ENCODE assay signal across 20 cellular contexts in genomic region chr15:94100814-94101213, GRCh38.
A peak's percentile ranks its signal among the peaks of the same experiment; 100 is the strongest.
DNase-seq lines count a peak whose midpoint lies in the region; ATAC-seq and TF ChIP-seq lines count a peak whose summit lies in the region.
"Had no signal": no experiment of that assay in that cellular context is flagged by ENCODE, and none has a peak within 500 bp of the region (broad histone marks: within the 10 kb centered on the region; RNA-seq: fewer than 3 reads in every experiment).

No MANE protein-coding gene starts in this region.

- CTCF ChIA-PET in CD4-positive, alpha-beta T cell (lab: Charles Lee): no interaction called here

- peak overlapping the region in 3 of 4 donors; percentile 72 to 80 (median 77) for H3K27ac ChIP-seq in gastroesophageal sphincter
- peak overlapping the region; percentile 61 to 87 (median 72) for H3K27ac ChIP-seq in sigmoid colon
- H3K27ac ChIP-seq in CD4-positive, alpha-beta T cell (ENCODE audit: low read depth, low read length): no peak overlapping the region
- H3K27ac ChIP-seq: 22Rv1, BLaER1 had no signal

- DNase-seq in DMS53 (lab: John Stamatoyannopoulos, UW): peak; percentile 10
- DNase-seq in DMS53 treated with DMSO at 0.1 percent for 48 hours (lab: John Stamatoyannopoulos, UW; ENCODE audit: unreplicated experiment): no peak
- no peak for DNase-seq in sigmoid colon
- DNase-seq in HFFc6: no peak
- DNase-seq in activated CD8-positive, alpha-beta memory T cell treated with anti-CD3 and anti-CD28 coated beads, Interleukin-2, amount 50 U/mL, for 4 hours: no peak
- DNase-seq in CD4-positive, alpha-beta T cell: no peak
- DNase-seq: CD4-positive, CD25-positive, alpha-beta regulatory T cell; GOT3; IMR-90; KG1; MG63; NCI-H2081; NCI-H2227 treated with DMSO at 0.1 percent for 48 hours; NCI-H510A; NCI-H69; SHP77 treated with DMSO at 0.1 percent for 48 hours had no signal

- no peak overlapping the region for H3K4me3 Mint-ChIP-seq in HFFc6
- H3K4me3 Mint-ChIP-seq in CD4-positive, alpha-beta T cell: no peak overlapping the region
- H3K4me3 Mint-ChIP-seq: CD4-positive, CD25-positive, alpha-beta regulatory T cell had no signal

- H3K27me3 Mint-ChIP-seq in HFFc6 (ENCODE audit: insufficient read depth): peaks cover 5% of the 10 kb centered on the region; the same call in 1 of the 2 replicates
- H3K27me3 Mint-ChIP-seq in CD4-positive, alpha-beta T cell: peaks cover 17% of the 10 kb centered on the region
- H3K27me3 Mint-ChIP-seq: CD4-positive, CD25-positive, alpha-beta regulatory T cell had no signal

- intact Hi-C loops in sigmoid colon (cut with DNase I): no loop called here
- intact Hi-C loops in CD4-positive, alpha-beta T cell (cut with DNase I, micrococcal nuclease): no loop called here

- POLR2A ChIA-PET in CD4-positive, alpha-beta T cell (lab: Charles Lee): no interaction called here

- H3K36me3 Mint-ChIP-seq in HFFc6 (ENCODE audit: low read depth): no peaks in the 10 kb centered on the region
- H3K36me3 Mint-ChIP-seq in CD4-positive, alpha-beta T cell (ENCODE audit: low read depth): no peaks in the 10 kb centered on the region
- H3K36me3 Mint-ChIP-seq: CD4-positive, CD25-positive, alpha-beta regulatory T cell had no signal

- H3K4me1 Mint-ChIP-seq in HFFc6 (ENCODE audit: low read depth): peaks cover 25% of the 10 kb centered on the region
- no peaks in the 10 kb centered on the region for H3K4me1 Mint-ChIP-seq in CD4-positive, alpha-beta T cell (ENCODE audit: low read depth)
- H3K4me1 Mint-ChIP-seq: CD4-positive, CD25-positive, alpha-beta regulatory T cell had no signal

- H3K9me3 ChIP-seq in gastroesophageal sphincter: no peaks in the 10 kb centered on the region
- no peaks in the 10 kb centered on the region for H3K9me3 ChIP-seq in sigmoid colon
- H3K9me3 ChIP-seq in CD4-positive, alpha-beta T cell (ENCODE audit: control insufficient read depth, low read length): no peaks in the 10 kb centered on the region
- H3K9me3 ChIP-seq: HAP-1, MG63 had no signal

- no peak for ATAC-seq in gastroesophageal sphincter
- ATAC-seq in CD4-positive, alpha-beta T cell (ENCODE audit: poor library complexity): no peak

- peaks cover 3 to 48% (median 3%) of the 10 kb centered on the region in 3 donors for H3K4me1 ChIP-seq in gastroesophageal sphincter
- H3K4me1 ChIP-seq in sigmoid colon: peaks cover 0 to 59% (median 49%) of the 10 kb centered on the region in 4 donors
- H3K4me1 ChIP-seq: BLaER1, HAP-1 had no signal

- H3K27me3 ChIP-seq in gastroesophageal sphincter (no peaks in the 10 kb centered on the region), sigmoid colon (no peaks in the 10 kb centered on the region)
- no peaks in the 10 kb centered on the region for H3K27me3 ChIP-seq in CD4-positive, alpha-beta T cell (ENCODE audit: control insufficient read depth, insufficient read depth, low read length)
- H3K27me3 ChIP-seq: BLaER1, MG63 had no signal

- H3K36me3 ChIP-seq in gastroesophageal sphincter (no peaks in the 10 kb centered on the region), sigmoid colon (no peaks in the 10 kb centered on the region)
- H3K36me3 ChIP-seq: BLaER1, HAP-1, MG63 had no signal

- H3K4me3 ChIP-seq in gastroesophageal sphincter (no peak overlapping the region), sigmoid colon (no peak overlapping the region)
- H3K4me3 ChIP-seq: BLaER1, HAP-1, MG63 had no signal

- H3K9me3 Mint-ChIP-seq in HFFc6: no peaks in the 10 kb centered on the region
- H3K9me3 Mint-ChIP-seq in CD4-positive, alpha-beta T cell: no peaks in the 10 kb centered on the region

- WGBS in gastroesophageal sphincter (ENCODE audit: low coverage in 1 of 2), 2 donors: 44 to 47% methylated on average over 5 of the region's 5 CpGs
- 69 to 74% methylated on average over 5 of the region's 5 CpGs for WGBS in sigmoid colon, 2 donors

- no peak for TF ChIP-seq POLR2A in gastroesophageal sphincter (IDR thresholded peaks at IDR 0.05)
- TF ChIP-seq POLR2A in sigmoid colon (IDR thresholded peaks at IDR 0.05): no peak

- TF ChIP-seq EP300 in gastroesophageal sphincter (IDR thresholded peaks at IDR 0.05) (no peak), sigmoid colon (IDR thresholded peaks at IDR 0.05) (no peak)

- no peak for TF ChIP-seq CTCF in gastroesophageal sphincter (IDR thresholded peaks at IDR 0.05)
- no peak for TF ChIP-seq CTCF in sigmoid colon (IDR thresholded peaks at IDR 0.05)
- TF ChIP-seq CTCF in HFFc6 (IDR thresholded peaks at IDR 0.05): no peak
- TF ChIP-seq CTCF in CD4-positive, alpha-beta T cell (IDR thresholded peaks at IDR 0.05): no peak

- H3K27ac Mint-ChIP-seq in HFFc6: no peak overlapping the region
- H3K27ac Mint-ChIP-seq in CD4-positive, alpha-beta T cell: no peak overlapping the region
- H3K27ac Mint-ChIP-seq: CD4-positive, CD25-positive, alpha-beta regulatory T cell had no signal
